In the genomic region with DNA sequence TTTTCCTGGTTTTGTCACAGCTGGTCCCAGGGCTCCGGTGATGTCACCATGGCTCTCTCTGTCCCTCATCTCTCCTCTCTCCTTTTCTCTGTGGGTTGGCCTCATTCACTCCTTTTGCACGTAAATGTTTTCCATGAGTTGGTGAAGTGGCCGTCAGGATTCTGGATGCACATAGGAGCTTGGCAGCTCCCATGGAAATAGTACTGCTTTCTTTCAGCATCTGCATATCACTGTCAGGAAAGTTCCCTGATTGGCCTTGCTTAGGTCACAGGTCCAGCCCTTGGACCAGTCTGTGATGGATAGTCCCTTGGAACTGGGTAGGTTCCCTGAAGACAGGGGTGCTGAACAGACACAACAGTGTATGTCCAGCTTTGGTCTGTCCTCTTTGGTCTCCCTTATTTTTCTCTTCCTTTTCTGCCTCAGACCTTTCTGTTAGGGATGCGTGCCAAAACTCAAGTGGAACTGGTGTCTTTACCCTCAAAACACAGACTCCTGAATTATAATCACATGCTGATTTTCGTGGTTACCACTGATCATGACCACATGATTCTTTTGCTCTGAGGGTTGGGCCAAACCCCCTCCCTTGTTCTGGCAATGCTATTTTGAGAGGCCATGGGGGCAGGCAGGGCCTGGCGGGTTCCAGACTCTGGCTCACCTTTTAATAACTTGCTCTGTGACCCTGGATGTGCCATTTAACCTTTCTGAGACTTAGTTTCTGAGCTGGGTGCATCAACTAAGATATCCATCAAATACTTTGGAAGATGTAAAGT, we compare ENCODE assay signal across 1 cellular context.
TF ChIP-seq lines count a peak whose summit lies in the region.

No MANE protein-coding gene starts in this region.

TF ChIP-seq in GM12878, 131 proteins besides CTCF, POLR2A, EP300 and RAD21 (continued from another document and continues in another):
- no peak for TF ChIP-seq CUX1 (IDR thresholded peaks at IDR 0.05; ENCODE audit: insufficient replicate concordance, low read depth, low read length)
- TF ChIP-seq RAD51 (IDR thresholded peaks at IDR 0.05): peak; percentile 90
- no peak for TF ChIP-seq TCF7 (IDR thresholded peaks at IDR 0.05; ENCODE audit: borderline replicate concordance)
- TF ChIP-seq LARP7 (IDR thresholded peaks at IDR 0.05): peak; percentile 30; the same call in 1 of the 2 replicates
- TF ChIP-seq, protein P1, sequence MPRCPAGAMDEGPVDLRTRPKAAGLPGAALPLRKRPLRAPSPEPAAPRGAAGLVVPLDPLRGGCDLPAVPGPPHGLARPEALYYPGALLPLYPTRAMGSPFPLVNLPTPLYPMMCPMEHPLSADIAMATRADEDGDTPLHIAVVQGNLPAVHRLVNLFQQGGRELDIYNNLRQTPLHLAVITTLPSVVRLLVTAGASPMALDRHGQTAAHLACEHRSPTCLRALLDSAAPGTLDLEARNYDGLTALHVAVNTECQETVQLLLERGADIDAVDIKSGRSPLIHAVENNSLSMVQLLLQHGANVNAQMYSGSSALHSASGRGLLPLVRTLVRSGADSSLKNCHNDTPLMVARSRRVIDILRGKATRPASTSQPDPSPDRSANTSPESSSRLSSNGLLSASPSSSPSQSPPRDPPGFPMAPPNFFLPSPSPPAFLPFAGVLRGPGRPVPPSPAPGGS (IDR thresholded peaks at IDR 0.05; ENCODE audit: borderline replicate concordance, insufficient read depth, low read depth, low read length, poor library complexity, severe bottlenecking): no peak
- TF ChIP-seq BRCA1 (IDR thresholded peaks at IDR 0.05; ENCODE audit: low read depth, low read length): no peak
- TF ChIP-seq, protein P2, sequence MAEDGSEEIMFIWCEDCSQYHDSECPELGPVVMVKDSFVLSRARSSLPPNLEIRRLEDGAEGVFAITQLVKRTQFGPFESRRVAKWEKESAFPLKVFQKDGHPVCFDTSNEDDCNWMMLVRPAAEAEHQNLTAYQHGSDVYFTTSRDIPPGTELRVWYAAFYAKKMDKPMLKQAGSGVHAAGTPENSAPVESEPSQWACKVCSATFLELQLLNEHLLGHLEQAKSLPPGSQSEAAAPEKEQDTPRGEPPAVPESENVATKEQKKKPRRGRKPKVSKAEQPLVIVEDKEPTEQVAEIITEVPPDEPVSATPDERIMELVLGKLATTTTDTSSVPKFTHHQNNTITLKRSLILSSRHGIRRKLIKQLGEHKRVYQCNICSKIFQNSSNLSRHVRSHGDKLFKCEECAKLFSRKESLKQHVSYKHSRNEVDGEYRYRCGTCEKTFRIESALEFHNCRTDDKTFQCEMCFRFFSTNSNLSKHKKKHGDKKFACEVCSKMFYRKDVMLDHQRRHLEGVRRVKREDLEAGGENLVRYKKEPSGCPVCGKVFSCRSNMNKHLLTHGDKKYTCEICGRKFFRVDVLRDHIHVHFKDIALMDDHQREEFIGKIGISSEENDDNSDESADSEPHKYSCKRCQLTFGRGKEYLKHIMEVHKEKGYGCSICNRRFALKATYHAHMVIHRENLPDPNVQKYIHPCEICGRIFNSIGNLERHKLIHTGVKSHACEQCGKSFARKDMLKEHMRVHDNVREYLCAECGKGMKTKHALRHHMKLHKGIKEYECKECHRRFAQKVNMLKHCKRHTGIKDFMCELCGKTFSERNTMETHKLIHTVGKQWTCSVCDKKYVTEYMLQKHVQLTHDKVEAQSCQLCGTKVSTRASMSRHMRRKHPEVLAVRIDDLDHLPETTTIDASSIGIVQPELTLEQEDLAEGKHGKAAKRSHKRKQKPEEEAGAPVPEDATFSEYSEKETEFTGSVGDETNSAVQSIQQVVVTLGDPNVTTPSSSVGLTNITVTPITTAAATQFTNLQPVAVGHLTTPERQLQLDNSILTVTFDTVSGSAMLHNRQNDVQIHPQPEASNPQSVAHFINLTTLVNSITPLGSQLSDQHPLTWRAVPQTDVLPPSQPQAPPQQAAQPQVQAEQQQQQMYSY (CRISPR knock-in tag; IDR thresholded peaks at IDR 0.05): no peak
- no peak for TF ChIP-seq STAT3 (IDR thresholded peaks at IDR 0.05; ENCODE audit: low read depth, low read length)
- TF ChIP-seq ATF7 (IDR thresholded peaks at IDR 0.05; ENCODE audit: low read depth): no peak
- no peak for TF ChIP-seq CEBPB (IDR thresholded peaks at IDR 0.05; ENCODE audit: borderline replicate concordance in 1 of 2, low read depth in 2 of 2, low read length in 2 of 2)
- no peak for TF ChIP-seq SREBF1 (IDR thresholded peaks at IDR 0.05; ENCODE audit: low read length)
- peak; percentile 72; the same call in 1 of the 2 replicates for TF ChIP-seq NR2F1 (conservative IDR thresholded peaks at IDR 0.05)
- peak; percentile 33; the same call in 1 of the 2 replicates for TF ChIP-seq POLR2AphosphoS5 (IDR thresholded peaks at IDR 0.05; ENCODE audit: low read length)
- peak; percentile 31; the same call in 1 of the 2 replicates for TF ChIP-seq SMARCA5 (IDR thresholded peaks at IDR 0.05)
- no peak for TF ChIP-seq ZNF622 (IDR thresholded peaks at IDR 0.05)
- TF ChIP-seq PML (IDR thresholded peaks at IDR 0.05; ENCODE audit: low read length): no peak
- TF ChIP-seq, protein P3, sequence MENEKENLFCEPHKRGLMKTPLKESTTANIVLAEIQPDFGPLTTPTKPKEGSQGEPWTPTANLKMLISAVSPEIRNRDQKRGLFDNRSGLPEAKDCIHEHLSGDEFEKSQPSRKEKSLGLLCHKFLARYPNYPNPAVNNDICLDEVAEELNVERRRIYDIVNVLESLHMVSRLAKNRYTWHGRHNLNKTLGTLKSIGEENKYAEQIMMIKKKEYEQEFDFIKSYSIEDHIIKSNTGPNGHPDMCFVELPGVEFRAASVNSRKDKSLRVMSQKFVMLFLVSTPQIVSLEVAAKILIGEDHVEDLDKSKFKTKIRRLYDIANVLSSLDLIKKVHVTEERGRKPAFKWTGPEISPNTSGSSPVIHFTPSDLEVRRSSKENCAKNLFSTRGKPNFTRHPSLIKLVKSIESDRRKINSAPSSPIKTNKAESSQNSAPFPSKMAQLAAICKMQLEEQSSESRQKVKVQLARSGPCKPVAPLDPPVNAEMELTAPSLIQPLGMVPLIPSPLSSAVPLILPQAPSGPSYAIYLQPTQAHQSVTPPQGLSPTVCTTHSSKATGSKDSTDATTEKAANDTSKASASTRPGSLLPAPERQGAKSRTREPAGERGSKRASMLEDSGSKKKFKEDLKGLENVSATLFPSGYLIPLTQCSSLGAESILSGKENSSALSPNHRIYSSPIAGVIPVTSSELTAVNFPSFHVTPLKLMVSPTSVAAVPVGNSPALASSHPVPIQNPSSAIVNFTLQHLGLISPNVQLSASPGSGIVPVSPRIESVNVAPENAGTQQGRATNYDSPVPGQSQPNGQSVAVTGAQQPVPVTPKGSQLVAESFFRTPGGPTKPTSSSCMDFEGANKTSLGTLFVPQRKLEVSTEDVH (IDR thresholded peaks at IDR 0.05; ENCODE audit: low read depth, partially characterized antibody): no peak
- TF ChIP-seq, protein P4, sequence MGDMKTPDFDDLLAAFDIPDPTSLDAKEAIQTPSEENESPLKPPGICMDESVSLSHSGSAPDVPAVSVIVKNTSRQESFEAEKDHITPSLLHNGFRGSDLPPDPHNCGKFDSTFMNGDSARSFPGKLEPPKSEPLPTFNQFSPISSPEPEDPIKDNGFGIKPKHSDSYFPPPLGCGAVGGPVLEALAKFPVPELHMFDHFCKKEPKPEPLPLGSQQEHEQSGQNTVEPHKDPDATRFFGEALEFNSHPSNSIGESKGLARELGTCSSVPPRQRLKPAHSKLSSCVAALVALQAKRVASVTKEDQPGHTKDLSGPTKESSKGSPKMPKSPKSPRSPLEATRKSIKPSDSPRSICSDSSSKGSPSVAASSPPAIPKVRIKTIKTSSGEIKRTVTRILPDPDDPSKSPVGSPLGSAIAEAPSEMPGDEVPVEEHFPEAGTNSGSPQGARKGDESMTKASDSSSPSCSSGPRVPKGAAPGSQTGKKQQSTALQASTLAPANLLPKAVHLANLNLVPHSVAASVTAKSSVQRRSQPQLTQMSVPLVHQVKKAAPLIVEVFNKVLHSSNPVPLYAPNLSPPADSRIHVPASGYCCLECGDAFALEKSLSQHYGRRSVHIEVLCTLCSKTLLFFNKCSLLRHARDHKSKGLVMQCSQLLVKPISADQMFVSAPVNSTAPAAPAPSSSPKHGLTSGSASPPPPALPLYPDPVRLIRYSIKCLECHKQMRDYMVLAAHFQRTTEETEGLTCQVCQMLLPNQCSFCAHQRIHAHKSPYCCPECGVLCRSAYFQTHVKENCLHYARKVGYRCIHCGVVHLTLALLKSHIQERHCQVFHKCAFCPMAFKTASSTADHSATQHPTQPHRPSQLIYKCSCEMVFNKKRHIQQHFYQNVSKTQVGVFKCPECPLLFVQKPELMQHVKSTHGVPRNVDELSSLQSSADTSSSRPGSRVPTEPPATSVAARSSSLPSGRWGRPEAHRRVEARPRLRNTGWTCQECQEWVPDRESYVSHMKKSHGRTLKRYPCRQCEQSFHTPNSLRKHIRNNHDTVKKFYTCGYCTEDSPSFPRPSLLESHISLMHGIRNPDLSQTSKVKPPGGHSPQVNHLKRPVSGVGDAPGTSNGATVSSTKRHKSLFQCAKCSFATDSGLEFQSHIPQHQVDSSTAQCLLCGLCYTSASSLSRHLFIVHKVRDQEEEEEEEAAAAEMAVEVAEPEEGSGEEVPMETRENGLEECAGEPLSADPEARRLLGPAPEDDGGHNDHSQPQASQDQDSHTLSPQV (IDR thresholded peaks at IDR 0.05): peak; percentile 69
- TF ChIP-seq RBBP5 (conservative IDR thresholded peaks at IDR 0.05): no peak
- no peak for TF ChIP-seq NR2C1 (IDR thresholded peaks at IDR 0.05)
- no peak for TF ChIP-seq WRNIP1 (IDR thresholded peaks at IDR 0.05; ENCODE audit: borderline replicate concordance, low read depth, low read length)
- TF ChIP-seq SMAD5 (IDR thresholded peaks at IDR 0.05; ENCODE audit: low read depth): no peak
- peak; percentile 66 for TF ChIP-seq MTA2 (IDR thresholded peaks at IDR 0.05; ENCODE audit: low read depth)
- TF ChIP-seq CREB1 (IDR thresholded peaks at IDR 0.05; ENCODE audit: low read depth): no peak
- TF ChIP-seq, protein P5, sequence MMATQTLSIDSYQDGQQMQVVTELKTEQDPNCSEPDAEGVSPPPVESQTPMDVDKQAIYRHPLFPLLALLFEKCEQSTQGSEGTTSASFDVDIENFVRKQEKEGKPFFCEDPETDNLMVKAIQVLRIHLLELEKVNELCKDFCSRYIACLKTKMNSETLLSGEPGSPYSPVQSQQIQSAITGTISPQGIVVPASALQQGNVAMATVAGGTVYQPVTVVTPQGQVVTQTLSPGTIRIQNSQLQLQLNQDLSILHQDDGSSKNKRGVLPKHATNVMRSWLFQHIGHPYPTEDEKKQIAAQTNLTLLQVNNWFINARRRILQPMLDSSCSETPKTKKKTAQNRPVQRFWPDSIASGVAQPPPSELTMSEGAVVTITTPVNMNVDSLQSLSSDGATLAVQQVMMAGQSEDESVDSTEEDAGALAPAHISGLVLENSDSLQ (IDR thresholded peaks at IDR 0.05): no peak
- TF ChIP-seq IKZF1 (conservative IDR thresholded peaks at IDR 0.05): peak; percentile 55; the same call in 1 of the 2 replicates
- TF ChIP-seq ZBTB11 (CRISPR knock-in tag; IDR thresholded peaks at IDR 0.05): no peak
